ENCODE assay signal across 19 cellular contexts in genomic region chr14:70077005-70077404, GRCh38.
DNase-seq lines count a peak whose midpoint lies in the region; ATAC-seq and TF ChIP-seq lines count a peak whose summit lies in the region.
"Had no signal": no experiment of that assay in that cellular context is flagged by ENCODE, and none has a peak within 500 bp of the region (broad histone marks: within the 10 kb centered on the region; RNA-seq: fewer than 3 reads in every experiment).

No MANE protein-coding gene starts in this region.

- H3K27me3 ChIP-seq in body of pancreas (no peaks in the 10 kb centered on the region), neural progenitor cell (no peaks in the 10 kb centered on the region), parathyroid adenoma (ENCODE audit: control insufficient read depth, insufficient read depth, low read length) (no peaks in the 10 kb centered on the region)
- no peaks in the 10 kb centered on the region for H3K27me3 ChIP-seq in CD4-positive, alpha-beta memory T cell (ENCODE audit: insufficient read depth, low read length)
- H3K27me3 ChIP-seq: BE2C, BLaER1 had no signal

- H4K20me1 ChIP-seq in neural progenitor cell (ENCODE audit: low read depth): no peaks in the 10 kb centered on the region
- H4K20me1 ChIP-seq: BLaER1 had no signal

- peak; percentile 73 for ATAC-seq in body of pancreas
- ATAC-seq: CD8-positive, alpha-beta T cell had no signal

- peak overlapping the region; percentile 43 for H2AFZ ChIP-seq in neural progenitor cell (replicated peaks)
- peak overlapping the region; percentile 28 for H2AFZ ChIP-seq in parathyroid adenoma

- TF ChIP-seq POLR2A in body of pancreas (IDR thresholded peaks at IDR 0.05): no peak

- H3K4me3 Mint-ChIP-seq in neural progenitor cell: no peak overlapping the region
- no peak overlapping the region for H3K4me3 Mint-ChIP-seq in CD4-positive, alpha-beta memory T cell
- H3K4me3 Mint-ChIP-seq in activated CD4-positive, alpha-beta T cell treated with anti-CD3 and anti-CD28 coated beads, Interleukin-2, amount 10 ng/mL, durations not matched to agents 24 days and 14 days: no peak overlapping the region
- H3K4me3 Mint-ChIP-seq: CD14-positive monocyte; CD4-positive, CD25-positive, alpha-beta regulatory T cell; CD8-positive, alpha-beta T cell had no signal

- intact Hi-C loops in body of pancreas (cut with DNase I): no loop called here
- intact Hi-C loops in CD4-positive, alpha-beta memory T cell (cut with micrococcal nuclease): no loop called here
- intact Hi-C loops in activated CD4-positive, alpha-beta T cell treated with anti-CD3 and anti-CD28 coated beads, Interleukin-2, amount 10 ng/mL, durations not matched to agents 24 days and 14 days (cut with micrococcal nuclease): no loop called here

- no peaks in the 10 kb centered on the region for H3K36me3 Mint-ChIP-seq in neural progenitor cell
- H3K36me3 Mint-ChIP-seq in CD4-positive, alpha-beta memory T cell: no peaks in the 10 kb centered on the region
- no peaks in the 10 kb centered on the region for H3K36me3 Mint-ChIP-seq in activated CD4-positive, alpha-beta T cell treated with anti-CD3 and anti-CD28 coated beads, Interleukin-2, amount 10 ng/mL, durations not matched to agents 24 days and 14 days (ENCODE audit: low read depth)
- H3K36me3 Mint-ChIP-seq: CD14-positive monocyte; CD4-positive, CD25-positive, alpha-beta regulatory T cell; CD8-positive, alpha-beta T cell had no signal

- no peaks in the 10 kb centered on the region for H3F3A ChIP-seq in neural progenitor cell (ENCODE audit: low read depth)

- TF ChIP-seq CTCF in body of pancreas (IDR thresholded peaks at IDR 0.05): no peak
- TF ChIP-seq CTCF in neural progenitor cell (IDR thresholded peaks at IDR 0.05): no peak
- no peak for TF ChIP-seq CTCF in parathyroid adenoma (IDR thresholded peaks at IDR 0.05)

- POLR2A ChIA-PET in CD4-positive, alpha-beta memory T cell (lab: Charles Lee; ENCODE audit: partially characterized antibody): no interaction called here

- H3K9me3 ChIP-seq in body of pancreas (no peaks in the 10 kb centered on the region), neural progenitor cell (ENCODE audit: low read depth) (no peaks in the 10 kb centered on the region), parathyroid adenoma (ENCODE audit: control insufficient read depth, low read length) (no peaks in the 10 kb centered on the region)
- no peaks in the 10 kb centered on the region for H3K9me3 ChIP-seq in CD4-positive, alpha-beta memory T cell (ENCODE audit: control insufficient read depth in 1 of 2, low read length in 2 of 2)
- H3K9me3 ChIP-seq: BE2C, BLaER1, Caco-2 had no signal

- CTCF ChIA-PET in CD4-positive, alpha-beta memory T cell (lab: Charles Lee; ENCODE audit: partially characterized antibody): no interaction called here

- H3K27ac ChIP-seq in body of pancreas (peak overlapping the region in 3 of 4 donors; percentile 6 to 54 (median 39)), neural progenitor cell (no peak overlapping the region), parathyroid adenoma (peak overlapping the region; percentile 61)
- H3K27ac ChIP-seq in CD4-positive, alpha-beta memory T cell (ENCODE audit: low read depth, low read length): no peak overlapping the region
- H3K27ac ChIP-seq: BLaER1 had no signal

- H3K4me2 ChIP-seq in neural progenitor cell (no peak overlapping the region), parathyroid adenoma (ENCODE audit: low read length) (no peak overlapping the region)
- H3K4me2 ChIP-seq: BLaER1 had no signal

- 25 to 52% methylated on average over 3 of the region's 3 CpGs for WGBS in body of pancreas, 2 donors

- H3K79me2 ChIP-seq in neural progenitor cell (ENCODE audit: low read depth): no peaks in the 10 kb centered on the region
- H3K79me2 ChIP-seq in parathyroid adenoma: no peaks in the 10 kb centered on the region

- H3K9ac ChIP-seq in neural progenitor cell (no peak overlapping the region), parathyroid adenoma (no peak overlapping the region)
- H3K9ac ChIP-seq: BLaER1 had no signal

- H3K27ac Mint-ChIP-seq in neural progenitor cell: no peak overlapping the region
- H3K27ac Mint-ChIP-seq in CD4-positive, alpha-beta memory T cell: no peak overlapping the region
- no peak overlapping the region for H3K27ac Mint-ChIP-seq in activated CD4-positive, alpha-beta T cell treated with anti-CD3 and anti-CD28 coated beads, Interleukin-2, amount 10 ng/mL, durations not matched to agents 24 days and 14 days
- H3K27ac Mint-ChIP-seq: CD14-positive monocyte; CD4-positive, CD25-positive, alpha-beta regulatory T cell; CD8-positive, alpha-beta T cell had no signal

- DNase-seq in body of pancreas (peak; percentile 64 to 87 (median 72)), neural progenitor cell (ENCODE audit: low spot score) (no peak), occipital lobe (lab: John Stamatoyannopoulos, UW) (no peak), SW 1271 (lab: John Stamatoyannopoulos, UW) (no peak)
- no peak for DNase-seq in CD4-positive, alpha-beta memory T cell
- no peak for DNase-seq in activated CD4-positive, alpha-beta T cell treated with anti-CD3 and anti-CD28 coated beads, Interleukin-2, amount 10 ng/mL, durations not matched to agents 24 days and 14 days
- DNase-seq: 8988T; ACHN; BE2C; C1 segment of cervical spinal cord; Caco-2; Calu3; CD4-positive, CD25-positive, alpha-beta regulatory T cell; CD8-positive, alpha-beta T cell; DMS79 treated with DMSO at 0.1 percent for 48 hours; GF-D8 had no signal

- H3K36me3 ChIP-seq in body of pancreas (replicated peaks in 1 of 2; ENCODE audit: insufficient read depth in 1 of 2, low read depth in 2 of 2): no peaks in the 10 kb centered on the region
- no peaks in the 10 kb centered on the region for H3K36me3 ChIP-seq in neural progenitor cell
- no peaks in the 10 kb centered on the region for H3K36me3 ChIP-seq in parathyroid adenoma (ENCODE audit: control insufficient read depth, insufficient read depth, low read length)
- H3K36me3 ChIP-seq in CD4-positive, alpha-beta memory T cell (ENCODE audit: insufficient read depth, low read length): no peaks in the 10 kb centered on the region
- H3K36me3 ChIP-seq: BE2C, BLaER1 had no signal

- no peaks in the 10 kb centered on the region for H3K4me1 Mint-ChIP-seq in neural progenitor cell
- no peaks in the 10 kb centered on the region for H3K4me1 Mint-ChIP-seq in CD4-positive, alpha-beta memory T cell
- no peaks in the 10 kb centered on the region for H3K4me1 Mint-ChIP-seq in activated CD4-positive, alpha-beta T cell treated with anti-CD3 and anti-CD28 coated beads, Interleukin-2, amount 10 ng/mL, durations not matched to agents 24 days and 14 days
- H3K4me1 Mint-ChIP-seq: CD14-positive monocyte; CD4-positive, CD25-positive, alpha-beta regulatory T cell had no signal

- no peak overlapping the region for H3K4me3 ChIP-seq in body of pancreas
- no peak overlapping the region for H3K4me3 ChIP-seq in neural progenitor cell
- no peak overlapping the region for H3K4me3 ChIP-seq in parathyroid adenoma (ENCODE audit: low read depth, low read length)
- H3K4me3 ChIP-seq in CD4-positive, alpha-beta memory T cell (ENCODE audit: low read length in 2 of 2): no peak overlapping the region
- H3K4me3 ChIP-seq: BLaER1 had no signal

- H3K4me1 ChIP-seq in body of pancreas: peaks cover 23% of the 10 kb centered on the region
- H3K4me1 ChIP-seq in neural progenitor cell: peaks cover 4% of the 10 kb centered on the region
- peaks cover 41% of the 10 kb centered on the region for H3K4me1 ChIP-seq in parathyroid adenoma
- H3K4me1 ChIP-seq in CD4-positive, alpha-beta memory T cell (ENCODE audit: insufficient read depth, low read length): no peaks in the 10 kb centered on the region
- H3K4me1 ChIP-seq: BE2C, BLaER1 had no signal

- no peaks in the 10 kb centered on the region for H3K9me3 Mint-ChIP-seq in neural progenitor cell
- H3K9me3 Mint-ChIP-seq in CD4-positive, alpha-beta memory T cell: no peaks in the 10 kb centered on the region
- no peaks in the 10 kb centered on the region for H3K9me3 Mint-ChIP-seq in activated CD4-positive, alpha-beta T cell treated with anti-CD3 and anti-CD28 coated beads, Interleukin-2, amount 10 ng/mL, durations not matched to agents 24 days and 14 days
- H3K9me3 Mint-ChIP-seq: CD4-positive, CD25-positive, alpha-beta regulatory T cell; CD8-positive, alpha-beta T cell had no signal

- peaks cover 6% of the 10 kb centered on the region for H3K27me3 Mint-ChIP-seq in neural progenitor cell (ENCODE audit: insufficient read depth, low read depth)
- H3K27me3 Mint-ChIP-seq in CD4-positive, alpha-beta memory T cell: peaks cover 11 to 33% of the 10 kb centered on the region in 2 donors
- H3K27me3 Mint-ChIP-seq in activated CD4-positive, alpha-beta T cell treated with anti-CD3 and anti-CD28 coated beads, Interleukin-2, amount 10 ng/mL, durations not matched to agents 24 days and 14 days: peaks cover 18% of the 10 kb centered on the region

Comparison
In these comparisons a context has a peak if more than half of its experiments do, and no peak if none do; other contexts are left out.
1. DNase-seq: peak in body of pancreas (4 of 4); none in neural progenitor cell (single experiment), occipital lobe (single experiment), CD4-positive, alpha-beta memory T cell (0 of 5), activated CD4-positive, alpha-beta T cell treated with anti-CD3 and anti-CD28 coated beads, Interleukin-2, amount 10 ng/mL, durations not matched to agents 24 days and 14 days (single experiment) and SW 1271 (0 of 2).
2. H3K27ac ChIP-seq: peak in body of pancreas (3 of 4) and parathyroid adenoma (single experiment); none in neural progenitor cell (single experiment) and CD4-positive, alpha-beta memory T cell (single experiment).